ENCODE assay signal across 25 cellular contexts in the genomic region with DNA sequence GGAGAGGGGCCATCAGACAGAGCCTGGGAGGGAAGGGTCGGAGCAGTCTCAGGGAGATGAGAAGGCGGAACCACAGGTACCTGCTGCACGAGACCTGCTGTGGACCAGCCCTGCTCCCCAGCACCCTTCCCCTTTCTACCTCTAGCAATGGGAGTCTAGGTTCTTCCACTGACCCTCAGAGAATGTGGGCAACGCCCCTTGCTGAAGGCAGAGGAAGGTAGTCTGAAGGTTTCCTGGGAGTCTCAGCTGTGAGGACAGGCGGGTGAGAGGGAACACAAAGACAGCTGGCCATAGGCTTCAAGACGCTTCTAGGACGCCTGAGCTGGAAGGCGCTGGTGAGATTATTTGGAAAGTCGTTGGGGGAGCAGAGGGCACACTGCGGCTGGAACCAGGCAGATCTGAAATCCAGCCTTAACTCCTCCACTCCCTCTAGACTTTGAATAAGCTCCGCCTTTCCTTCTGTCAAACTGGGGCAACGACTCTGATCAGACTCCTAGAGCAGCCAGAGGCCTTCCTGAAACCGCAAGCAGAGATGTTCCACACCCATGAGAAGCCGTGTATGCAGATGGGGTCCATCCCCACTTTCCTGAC. TPM values are rescaled to one million over a fixed set of nuclear protein-coding genes. Genes with fewer than 3 reads are reported as not detected.
DNase-seq lines count a peak whose midpoint lies in the region; FAIRE-seq and TF ChIP-seq lines count a peak whose summit lies in the region.
"Had no signal": no experiment of that assay in that cellular context is flagged by ENCODE, and none has a peak within 500 bp of the region (broad histone marks: within the 10 kb centered on the region; RNA-seq: fewer than 3 reads in every experiment).

No MANE protein-coding gene starts in this region.

- TF ChIP-seq POLR2A in spleen (IDR thresholded peaks at IDR 0.05), result no peak

- H3K4me1 ChIP-seq in spleen, result peaks cover 30 to 97% (median 67%) of the 10 kb centered on the region in 6 donors
- H3K4me1 ChIP-seq: vagina had no signal

- TF ChIP-seq CTCF in D721Med (IDR thresholded peaks at IDR 0.05; ENCODE audit: insufficient read depth, missing control alignments), result no peak
- no peak for TF ChIP-seq CTCF in LNCaP clone FGC (IDR thresholded peaks at IDR 0.05; ENCODE audit: control insufficient read depth, extremely low read depth, insufficient read depth)
- TF ChIP-seq CTCF in spleen (IDR thresholded peaks at IDR 0.05 in 8 of 11, conservative IDR thresholded peaks at IDR 0.05 in 3 of 11), result no peak
- TF ChIP-seq CTCF in HFFc6 (IDR thresholded peaks at IDR 0.05), result no peak

- FAIRE-seq in D721Med (lab: Jason Lieb, UNC), result no peak
- FAIRE-seq: astrocyte, GM12891 had no signal

- no peaks in the 10 kb centered on the region for H3K36me3 Mint-ChIP-seq in HFFc6 (ENCODE audit: low read depth)
- H3K36me3 Mint-ChIP-seq: activated naive CD4-positive, alpha-beta T cell treated with anti-CD3 and anti-CD28 coated beads, Interleukin-2, amount 50 U/mL, for 24 hours; CD8-positive, alpha-beta memory T cell had no signal

- peak overlapping the region; percentile 67 for H3K4me3 ChIP-seq in LNCaP clone FGC (ENCODE audit: low read depth, low read length)
- no peak overlapping the region for H3K4me3 ChIP-seq in spleen
- H3K4me3 ChIP-seq: left ventricle myocardium inferior, suprapubic skin, vagina had no signal

- H3K27ac Mint-ChIP-seq in HFFc6, result no peak overlapping the region
- H3K27ac Mint-ChIP-seq: activated naive CD4-positive, alpha-beta T cell treated with anti-CD3 and anti-CD28 coated beads, Interleukin-2, amount 50 U/mL, for 24 hours; activated T-cell treated with anti-CD3 and anti-CD28 coated beads, Interleukin-2, amount 50 U/mL, for 72 hours; nephron progenitor cell; progenitor cell of endocrine pancreas had no signal

- H3K27me3 ChIP-seq in spleen (replicated peaks in 1 of 7), result no peaks in the 10 kb centered on the region
- H3K27me3 ChIP-seq: suprapubic skin, vagina had no signal

- 82 to 89% (median 85%) methylated on average over 14 of the region's 14 CpGs for WGBS in spleen, 5 donors

- H3K27ac ChIP-seq in spleen, result peak overlapping the region in 4 of 8 donors; percentile 29 to 82 (median 60)
- H3K27ac ChIP-seq: left ventricle myocardium inferior, suprapubic skin, vagina had no signal

- peaks cover 0 to 61% (median 12%) of the 10 kb centered on the region in 6 donors for H3K36me3 ChIP-seq in spleen
- H3K36me3 ChIP-seq: left ventricle myocardium inferior, suprapubic skin, vagina had no signal

- H3K9me3 Mint-ChIP-seq in HFFc6, result no peaks in the 10 kb centered on the region
- H3K9me3 Mint-ChIP-seq: activated naive CD4-positive, alpha-beta T cell treated with anti-CD3 and anti-CD28 coated beads, Interleukin-2, amount 50 U/mL, for 24 hours; activated T-cell treated with anti-CD3 and anti-CD28 coated beads, Interleukin-2, amount 50 U/mL, for 72 hours; CD8-positive, alpha-beta memory T cell; nephron progenitor cell had no signal

- DNase-seq in D721Med (ENCODE audit: insufficient read length, low spot score), result peak; percentile 88
- DNase-seq in LNCaP clone FGC (ENCODE audit: low read depth), result no peak
- DNase-seq in cerebellum (ENCODE audit: low spot score), result peak; percentile 61
- peak; percentile 55 for DNase-seq in spleen
- no peak for DNase-seq in HFFc6
- DNase-seq in activated naive CD4-positive, alpha-beta T cell (lab: John Stamatoyannopoulos, UW), result no peak
- no peak for DNase-seq in OCI-M1 (lab: John Stamatoyannopoulos, UW)
- DNase-seq: activated CD4-positive, CD25-positive, alpha-beta regulatory T cell treated with anti-CD3 and anti-CD28 coated beads, Interleukin-2, amount 50 U/mL, for 72 hours; activated T-cell treated with anti-CD3 and anti-CD28 coated beads, Interleukin-2, amount 50 U/mL, for 72 hours; CD8-positive, alpha-beta memory T cell; DND-41; effector CD4-positive, alpha-beta T cell; erythroblast; foreskin fibroblast; left ventricle myocardium inferior; NCI-H1105; NCI-H526; nephron progenitor cell; T-helper 9 cell had no signal

- H3K27me3 Mint-ChIP-seq in HFFc6 (ENCODE audit: insufficient read depth), result peaks cover 3% of the 10 kb centered on the region; the same call in 1 of the 2 replicates
- H3K27me3 Mint-ChIP-seq: progenitor cell of endocrine pancreas had no signal

- no peaks in the 10 kb centered on the region for H3K9me3 ChIP-seq in spleen
- H3K9me3 ChIP-seq: left ventricle myocardium inferior, suprapubic skin, vagina had no signal

- peaks cover 5% of the 10 kb centered on the region for H3K4me1 Mint-ChIP-seq in HFFc6 (ENCODE audit: low read depth)
- H3K4me1 Mint-ChIP-seq: activated naive CD4-positive, alpha-beta T cell treated with anti-CD3 and anti-CD28 coated beads, Interleukin-2, amount 50 U/mL, for 24 hours; CD8-positive, alpha-beta memory T cell had no signal

- intact Hi-C loops in spleen (cut with DNase I; ENCODE audit: low total_unique reads), result no loop called here

- no peak overlapping the region for H3K4me3 Mint-ChIP-seq in HFFc6
- H3K4me3 Mint-ChIP-seq: activated naive CD4-positive, alpha-beta T cell treated with anti-CD3 and anti-CD28 coated beads, Interleukin-2, amount 50 U/mL, for 24 hours; activated T-cell treated with anti-CD3 and anti-CD28 coated beads, Interleukin-2, amount 50 U/mL, for 72 hours; CD8-positive, alpha-beta memory T cell; nephron progenitor cell had no signal

RNA-seq across cellular contexts. Expression of gene SLC45A3, which starts 18.1 kb away (rescaled TPM):
- total RNA-seq in cerebellum (1.3 TPM), spleen (10 to 100 TPM; 22.8 to 43.7 (median 30.4) TPM)
- polyA plus RNA-seq in spleen, result 10 to 100 TPM; 16.8 to 41.5 (median 36.0) TPM
- 1 to 10 TPM; 1.1 to 2.4 (median 1.4) TPM for total RNA-seq in HFFc6 (2021; fragmentation: NEBNext Ultra II Directional; extraction: Animal tissue kit (Norgen Biotek cat#: 25700))
- polyA plus RNA-seq: CD8-positive, alpha-beta memory T cell had no signal

RNA-seq across cellular contexts. Expression of gene ELK4, which starts 30.4 kb away (rescaled TPM):
- total RNA-seq in cerebellum, result 17.3 TPM
- total RNA-seq in spleen, result 100 to 1,000 TPM in 4 of 7 donors, 10 to 100 TPM in 3; 50.9 to 109 (median 102) TPM
- 10 to 100 TPM in 1 of 3 donors, 1 to 10 TPM in 2; 8.5 to 12.5 (median 9.8) TPM for polyA plus RNA-seq in spleen
- 10 to 100 TPM; 32.9 to 37.6 (median 35.6) TPM for total RNA-seq in HFFc6 (2021; fragmentation: NEBNext Ultra II Directional; extraction: Animal tissue kit (Norgen Biotek cat#: 25700))

Comparison
In these comparisons a context has a peak if more than half of its experiments do, and no peak if none do; other contexts are left out.
1. DNase-seq: peak in D721Med (single experiment), cerebellum (single experiment) and spleen (single experiment); none in LNCaP clone FGC (single experiment), HFFc6 (single experiment), activated naive CD4-positive, alpha-beta T cell (0 of 4) and OCI-M1 (single experiment).
2. RNA of gene SLC45A3, which starts 18.1 kb away (total RNA-seq): 22.8 to 43.7 TPM in spleen; 1.1 to 2.4 TPM in HFFc6 and 1.3 TPM in cerebellum (single experiment); every median in the first group is over 4 times any median in the second.